Comparison of ENCODE assay signal across 1 cellular context in genomic region chr4:19381068-19381467, GRCh38.
TF ChIP-seq lines count a peak whose summit lies in the region.

No MANE protein-coding gene starts in this region.

TF ChIP-seq in WTC11, 78 proteins besides CTCF, POLR2A, EP300 and RAD21 (continued from another document):
- TF ChIP-seq KAT7 (CRISPR knock-in tag; IDR thresholded peaks at IDR 0.05; ENCODE audit: borderline replicate concordance) (no peak), E2F1 (CRISPR knock-in tag; IDR thresholded peaks at IDR 0.05) (no peak), ZNF219 (CRISPR knock-in tag; IDR thresholded peaks at IDR 0.05; ENCODE audit: borderline replicate concordance) (no peak), JUN (CRISPR knock-in tag; IDR thresholded peaks at IDR 0.05) (no peak), RELA (CRISPR knock-in tag; IDR thresholded peaks at IDR 0.05; ENCODE audit: borderline replicate concordance) (no peak), ZMAT4 (CRISPR knock-in tag; IDR thresholded peaks at IDR 0.05) (no peak), ZNF396 (CRISPR knock-in tag; IDR thresholded peaks at IDR 0.05; ENCODE audit: borderline replicate concordance) (no peak), CREM (CRISPR knock-in tag; IDR thresholded peaks at IDR 0.05) (no peak)
